In the genomic region with DNA sequence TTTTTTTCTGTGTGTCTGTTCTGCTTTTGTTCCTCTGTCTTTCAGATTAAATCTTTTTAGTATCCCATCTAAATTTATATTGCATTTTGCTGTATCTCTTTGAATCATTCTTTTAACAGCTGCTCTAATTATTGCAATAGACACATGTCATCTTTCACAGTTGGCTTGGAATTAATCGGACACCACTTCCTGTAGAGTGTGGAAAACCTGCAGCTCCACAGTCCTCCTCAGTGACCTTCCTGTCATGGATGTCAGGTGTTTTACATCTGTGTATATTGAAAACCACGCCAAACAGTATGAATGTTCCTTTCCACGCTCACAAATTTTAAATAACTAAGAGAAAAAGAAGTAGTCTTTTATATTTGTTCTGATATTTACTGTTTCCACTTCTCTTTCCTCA, we compare ENCODE assay signal across 23 cellular contexts.
"Had no signal": no experiment of that assay in that cellular context is flagged by ENCODE, and none has a peak within 500 bp of the region (broad histone marks: within the 10 kb centered on the region; RNA-seq: fewer than 3 reads in every experiment).

No MANE protein-coding gene starts in this region.

- DNase-seq: activated CD4-positive, alpha-beta T cell treated with anti-CD3 and anti-CD28 coated beads for 1 hour; activated CD4-positive, alpha-beta T cell treated with anti-CD3 and anti-CD28 coated beads, Interleukin-2, amount 50 U/mL, for 1 hour; activated CD8-positive, alpha-beta T cell treated with anti-CD3 and anti-CD28 coated beads, Interleukin-2, amount 10 ng/mL, durations not matched to agents 7 days and 5 days; activated gamma-delta T cell; activated naive CD4-positive, alpha-beta T cell treated with anti-CD3 and anti-CD28 coated beads, Interleukin-2, amount 50 U/mL, for 16 hours; brain microvascular endothelial cell; caudate nucleus; dermis blood vessel endothelial cell; effector CD8-positive, alpha-beta T cell; erythroblast; foreskin fibroblast; heart right ventricle; mesendoderm; mucosa of descending colon; naive B cell; occipital lobe; stimulated activated CD4-positive, alpha-beta T cell treated with anti-CD3 and anti-CD28 coated beads, Interleukin-15, amount 100 ng/mL, for 24 hours; stomach; transverse colon; uterus; WERI-Rb-1 had no signal

- ATAC-seq: activated CD8-positive, alpha-beta T cell treated with anti-CD3 and anti-CD28 coated beads, Interleukin-2, amount 10 ng/mL, durations not matched to agents 7 days and 5 days; heart right ventricle; mucosa of descending colon; sciatic nerve; stimulated activated memory B cell treated with anti-CD40 and anti-IgM and Interleukin-4, amounts not matched to agents 10 μg/mL and 1 μg/mL and 100 μg/mL, for 72 hours had no signal
